ENCODE assay signal across 16 cellular contexts in the genomic region with DNA sequence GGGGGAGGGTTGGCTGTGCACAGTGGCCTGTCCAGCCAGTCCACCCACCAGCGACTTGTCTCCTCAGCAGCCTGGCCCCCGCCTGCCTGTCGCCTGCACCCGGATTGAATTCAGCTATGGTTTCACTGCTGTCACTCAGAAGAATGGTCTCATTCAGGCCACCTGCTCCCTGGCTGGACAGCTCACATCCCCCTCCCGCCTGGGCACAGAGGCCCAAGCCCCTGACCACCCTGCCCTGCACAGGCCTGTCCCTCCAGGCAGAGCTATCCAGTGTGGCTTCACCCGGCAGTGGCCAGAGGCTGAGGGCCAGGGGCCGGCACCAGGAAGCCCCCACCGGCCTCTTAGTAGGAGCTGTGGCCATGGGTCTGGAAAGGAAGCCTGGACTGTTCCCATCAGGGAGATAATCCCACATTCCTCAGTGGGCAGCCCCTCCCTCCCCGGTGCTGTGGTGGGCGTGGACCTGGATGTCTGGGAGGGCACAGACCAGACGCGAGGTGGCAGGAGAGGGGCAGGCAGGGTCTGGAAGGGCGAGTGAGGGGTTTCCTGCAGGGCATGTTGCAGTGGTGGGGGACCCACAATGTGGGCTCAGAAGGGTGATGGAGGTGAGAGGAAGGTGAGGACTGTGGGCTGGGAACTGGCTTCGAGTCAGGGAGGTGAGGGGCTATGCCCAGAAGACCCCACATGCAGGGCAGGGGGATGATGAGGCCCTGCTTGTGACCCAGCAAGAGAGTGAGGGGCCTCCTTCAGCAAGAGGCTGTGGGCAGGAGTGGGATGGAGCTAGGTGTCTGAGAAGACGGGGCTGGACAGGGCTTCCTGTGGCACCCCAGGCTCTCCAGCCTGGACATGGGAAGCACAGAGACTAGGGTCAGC. TPM values are rescaled to one million over a fixed set of nuclear protein-coding genes. Genes with fewer than 3 reads are reported as not detected.
DNase-seq lines count a peak whose midpoint lies in the region; ATAC-seq, FAIRE-seq and TF ChIP-seq lines count a peak whose summit lies in the region.
"Had no signal": no experiment of that assay in that cellular context is flagged by ENCODE, and none has a peak within 500 bp of the region (broad histone marks: within the 10 kb centered on the region; RNA-seq: fewer than 3 reads in every experiment).

No MANE protein-coding gene starts in this region.

- 0 out of 2 replicates have a peak, but pooled peaks cover 2% of the 10 kb centered on the region for H3K4me1 ChIP-seq in HEK293 (ENCODE audit: control insufficient read depth, insufficient read depth, low read length)
- no peaks in the 10 kb centered on the region for H3K4me1 ChIP-seq in kidney (ENCODE audit: control insufficient read depth in 1 of 2, insufficient read depth in 1 of 2, low read depth in 1 of 2, low read length in 2 of 2)

- H3K4me3 ChIP-seq in HEK293 (ENCODE audit: low read depth, low read length) (no peak overlapping the region), kidney (ENCODE audit: low read length in 2 of 2) (no peak overlapping the region)
- H3K4me3 ChIP-seq: thoracic aorta had no signal

- H3K9me3 ChIP-seq in HEK293 (ENCODE audit: control insufficient read depth, insufficient read depth, low read depth, low read length) (no peaks in the 10 kb centered on the region), kidney (ENCODE audit: control insufficient read depth in 1 of 2, low read length in 2 of 2) (no peaks in the 10 kb centered on the region)
- H3K9me3 ChIP-seq: thoracic aorta had no signal

- H3K36me3 ChIP-seq in HEK293 (ENCODE audit: control insufficient read depth in 2 of 2, insufficient read depth in 1 of 2, low read length in 2 of 2) (peaks cover 0 to 10% of the 10 kb centered on the region in 2 experiments; a peak in 1 of 3 replicates), kidney (ENCODE audit: control insufficient read depth in 1 of 2, insufficient read depth in 2 of 2, low read length in 2 of 2) (no peaks in the 10 kb centered on the region)
- H3K36me3 ChIP-seq: thoracic aorta had no signal

- no peak for ATAC-seq in GM21576 (IDR thresholded peaks at IDR 0.05; ENCODE audit: unreplicated experiment)
- no peak for ATAC-seq in SK-N-SH treated with all-trans-retinoic acid at 6 μM for 48 hours
- ATAC-seq: activated CD8-positive, alpha-beta T cell treated with anti-CD3 and anti-CD28 coated beads for 36 hours; activated T-cell treated with anti-CD3 and anti-CD28 coated beads, Interleukin-2, amount 50 U/mL, for 72 hours; effector memory CD8-positive, alpha-beta T cell had no signal

- no peak overlapping the region for H3K4me3 Mint-ChIP-seq in chondrocyte (ENCODE audit: unreplicated experiment)
- H3K4me3 Mint-ChIP-seq: activated CD8-positive, alpha-beta T cell treated with anti-CD3 and anti-CD28 coated beads for 36 hours; activated naive CD8-positive, alpha-beta T cell treated with anti-CD3 and anti-CD28 coated beads for 36 hours; activated T-cell treated with anti-CD3 and anti-CD28 coated beads, Interleukin-2, amount 50 U/mL, for 72 hours; effector memory CD8-positive, alpha-beta T cell had no signal

- TF ChIP-seq CTCF in HEK293 (tag by site-specific recombination; IDR thresholded peaks at IDR 0.05) (no peak), chondrocyte (IDR thresholded peaks at IDR 0.05) (no peak), kidney (IDR thresholded peaks at IDR 0.05; ENCODE audit: borderline replicate concordance, extremely low read depth, insufficient read depth) (no peak)

- no peaks in the 10 kb centered on the region for H3K9me3 Mint-ChIP-seq in chondrocyte (ENCODE audit: low read depth)
- H3K9me3 Mint-ChIP-seq: activated CD8-positive, alpha-beta T cell treated with anti-CD3 and anti-CD28 coated beads for 36 hours; activated naive CD8-positive, alpha-beta T cell treated with anti-CD3 and anti-CD28 coated beads for 36 hours; activated T-cell treated with anti-CD3 and anti-CD28 coated beads, Interleukin-2, amount 50 U/mL, for 72 hours; effector memory CD8-positive, alpha-beta T cell had no signal

- peaks cover 6% of the 10 kb centered on the region for H3K4me1 Mint-ChIP-seq in chondrocyte (ENCODE audit: low read depth)
- H3K4me1 Mint-ChIP-seq: activated naive CD8-positive, alpha-beta T cell treated with anti-CD3 and anti-CD28 coated beads for 36 hours had no signal

- no peak for FAIRE-seq in kidney (lab: Jason Lieb, UNC)

- no peak overlapping the region for H3K9ac ChIP-seq in kidney (ENCODE audit: low read length in 2 of 2)

- H3K36me3 Mint-ChIP-seq in chondrocyte (ENCODE audit: low read depth) = no peaks in the 10 kb centered on the region
- H3K36me3 Mint-ChIP-seq: activated naive CD8-positive, alpha-beta T cell treated with anti-CD3 and anti-CD28 coated beads for 36 hours had no signal

- intact Hi-C loops in kidney (cut with DNase I) = no loop called here

- CTCF ChIA-PET in HEK293 (lab: Yijun Ruan, JAX) = interaction anchor here (0.7 to 1.1 kb wide), 2 partner anchors 31 to 37 kb away, joined by 3 to 5 read pairs; no protein-coding TSS in a partner anchor

- H3K27ac ChIP-seq in HEK293 (ENCODE audit: extremely low read depth, low read depth, low read length) (no peak overlapping the region), kidney (ENCODE audit: low read depth in 2 of 2, low read length in 2 of 2) (no peak overlapping the region)
- H3K27ac ChIP-seq: thoracic aorta had no signal

- H3K27me3 Mint-ChIP-seq in chondrocyte (ENCODE audit: low read depth) = no peaks in the 10 kb centered on the region
- H3K27me3 Mint-ChIP-seq: activated CD8-positive, alpha-beta T cell treated with anti-CD3 and anti-CD28 coated beads for 36 hours; activated naive CD8-positive, alpha-beta T cell treated with anti-CD3 and anti-CD28 coated beads for 36 hours had no signal

- POLR2A ChIA-PET in HEK293 (lab: Yijun Ruan, JAX) = interaction anchor here (1.4 kb wide), 1 partner anchor 30 kb away, joined by 4 read pairs; a partner anchor contains a TSS

- DNase-seq in chondrocyte (ENCODE audit: low spot score) (peak; percentile 83), kidney (peak; percentile 56), putamen (ENCODE audit: low spot score) (peak; percentile 65), kidney glomerular epithelial cell (lab: John Stamatoyannopoulos, UW) (no peak), NCI-H1694 (lab: John Stamatoyannopoulos, UW) (no peak)
- DNase-seq: activated CD8-positive, alpha-beta T cell treated with anti-CD3 and anti-CD28 coated beads for 36 hours; activated naive CD8-positive, alpha-beta T cell treated with anti-CD3 and anti-CD28 coated beads for 36 hours; activated T-cell treated with anti-CD3 and anti-CD28 coated beads, Interleukin-2, amount 50 U/mL, for 72 hours; effector memory CD8-positive, alpha-beta T cell; stimulated activated CD4-positive, alpha-beta T cell treated with anti-CD3 and anti-CD28 coated beads, Interleukin-4, amount 100 ng/mL, for 4 hours; stimulated activated CD8-positive, alpha-beta memory T cell treated with anti-CD3 and anti-CD28 coated beads, Interleukin-4, amount 100 ng/mL, for 48 hours; T-helper 1 cell had no signal

- H3K27ac Mint-ChIP-seq in chondrocyte (ENCODE audit: unreplicated experiment) = no peak overlapping the region
- H3K27ac Mint-ChIP-seq: activated CD8-positive, alpha-beta T cell treated with anti-CD3 and anti-CD28 coated beads for 36 hours; activated naive CD8-positive, alpha-beta T cell treated with anti-CD3 and anti-CD28 coated beads for 36 hours; activated T-cell treated with anti-CD3 and anti-CD28 coated beads, Interleukin-2, amount 50 U/mL, for 72 hours had no signal

TF ChIP-seq in HEK293, 187 proteins besides CTCF, POLR2A, EP300 and RAD21:
- TF ChIP-seq ZNF335 (tag by site-specific recombination; conservative IDR thresholded peaks at IDR 0.05) = no peak
- TF ChIP-seq, protein P1, sequence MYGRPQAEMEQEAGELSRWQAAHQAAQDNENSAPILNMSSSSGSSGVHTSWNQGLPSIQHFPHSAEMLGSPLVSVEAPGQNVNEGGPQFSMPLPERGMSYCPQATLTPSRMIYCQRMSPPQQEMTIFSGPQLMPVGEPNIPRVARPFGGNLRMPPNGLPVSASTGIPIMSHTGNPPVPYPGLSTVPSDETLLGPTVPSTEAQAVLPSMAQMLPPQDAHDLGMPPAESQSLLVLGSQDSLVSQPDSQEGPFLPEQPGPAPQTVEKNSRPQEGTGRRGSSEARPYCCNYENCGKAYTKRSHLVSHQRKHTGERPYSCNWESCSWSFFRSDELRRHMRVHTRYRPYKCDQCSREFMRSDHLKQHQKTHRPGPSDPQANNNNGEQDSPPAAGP (tag by site-specific recombination; IDR thresholded peaks at IDR 0.05) = no peak
- TF ChIP-seq EGR2 (tag by site-specific recombination; IDR thresholded peaks at IDR 0.05; ENCODE audit: low read depth) = peak; percentile 28; the same call in 1 of the 2 replicates
- peak; percentile 46 for TF ChIP-seq ZFHX2 (tag by site-specific recombination; conservative IDR thresholded peaks at IDR 0.05)
- TF ChIP-seq ZNF600 (tag by site-specific recombination; IDR thresholded peaks at IDR 0.05) = 0 out of 2 replicates have a peak, but pooled peaks have one; percentile 33
- peak; percentile 50 for TF ChIP-seq GLIS2 (tag by site-specific recombination; IDR thresholded peaks at IDR 0.05)

TF ChIP-seq in SK-N-SH treated with all-trans-retinoic acid at 6 μM for 48 hours, 23 proteins besides CTCF, POLR2A, EP300 and RAD21 (continues in another document):
- TF ChIP-seq RARB (CRISPR knock-in tag; IDR thresholded peaks at IDR 0.05) (no peak), ZNF565 (CRISPR knock-in tag; conservative IDR thresholded peaks at IDR 0.05; ENCODE audit: low read depth) (no peak), GLIS3 (CRISPR knock-in tag; IDR thresholded peaks at IDR 0.05) (no peak)
- TF ChIP-seq, protein P2, sequence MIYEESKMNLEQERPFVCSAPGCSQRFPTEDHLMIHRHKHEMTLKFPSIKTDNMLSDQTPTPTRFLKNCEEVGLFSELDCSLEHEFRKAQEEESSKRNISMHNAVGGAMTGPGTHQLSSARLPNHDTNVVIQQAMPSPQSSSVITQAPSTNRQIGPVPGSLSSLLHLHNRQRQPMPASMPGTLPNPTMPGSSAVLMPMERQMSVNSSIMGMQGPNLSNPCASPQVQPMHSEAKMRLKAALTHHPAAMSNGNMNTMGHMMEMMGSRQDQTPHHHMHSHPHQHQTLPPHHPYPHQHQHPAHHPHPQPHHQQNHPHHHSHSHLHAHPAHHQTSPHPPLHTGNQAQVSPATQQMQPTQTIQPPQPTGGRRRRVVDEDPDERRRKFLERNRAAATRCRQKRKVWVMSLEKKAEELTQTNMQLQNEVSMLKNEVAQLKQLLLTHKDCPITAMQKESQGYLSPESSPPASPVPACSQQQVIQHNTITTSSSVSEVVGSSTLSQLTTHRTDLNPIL (CRISPR knock-in tag; IDR thresholded peaks at IDR 0.05; ENCODE audit: low read depth) = no peak

RNA-seq across cellular contexts. Expression of a gene that starts 30.4 kb away (rescaled TPM):
- total RNA-seq in chondrocyte (2.5 to 4.2 TPM (median 2.7 TPM) in 3 replicates), kidney (3.1 TPM)
- polyA plus RNA-seq in kidney (ENCODE audit: insufficient read depth, low read depth, low replicate concordance) = 0.58 TPM
- total RNA-seq: activated CD8-positive, alpha-beta T cell treated with anti-CD3 and anti-CD28 coated beads for 36 hours; activated naive CD8-positive, alpha-beta T cell treated with anti-CD3 and anti-CD28 coated beads for 36 hours had no signal

Comparison
In these comparisons a context has a peak if more than half of its experiments do, and no peak if none do; other contexts are left out.
1. DNase-seq: peak in chondrocyte (single experiment), kidney (single experiment) and putamen (single experiment); none in kidney glomerular epithelial cell (single experiment) and NCI-H1694 (single experiment).